In the genomic region with DNA sequence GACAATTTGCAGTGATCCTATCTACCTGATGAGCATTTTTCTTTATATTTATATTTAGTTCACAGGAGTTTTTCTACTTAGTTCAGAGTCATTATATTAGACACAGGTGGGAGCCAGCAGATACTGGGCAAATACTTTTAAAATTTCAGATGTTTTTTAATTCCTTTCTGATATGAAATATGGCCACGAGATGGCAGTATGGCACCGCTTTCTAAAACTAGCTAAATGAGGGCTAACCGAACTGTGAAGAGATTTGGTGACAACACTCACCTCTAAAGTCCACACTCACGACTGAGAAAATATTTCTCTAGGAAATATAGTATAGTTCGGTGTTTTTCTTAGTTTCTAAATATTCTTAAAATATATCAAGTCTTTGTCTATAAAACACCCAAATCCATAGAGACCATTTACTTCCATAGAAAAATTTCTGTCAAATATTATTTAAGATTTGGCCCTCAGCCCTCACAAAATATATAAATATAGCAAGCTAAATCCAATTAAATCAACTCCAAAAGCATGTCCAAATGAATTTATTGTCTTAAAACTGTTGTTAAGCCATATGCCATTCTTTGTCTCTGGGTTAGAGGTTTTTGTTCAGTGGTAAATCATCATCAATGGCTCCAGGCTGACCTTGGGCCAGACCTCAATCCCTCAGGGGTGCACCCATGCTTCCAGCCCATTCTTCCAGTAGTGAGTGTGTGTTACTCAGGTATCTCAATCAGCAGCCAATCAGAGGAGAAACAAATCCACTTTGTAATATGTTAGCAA, we compare ENCODE assay signal across 8 cellular contexts.
A peak's percentile ranks its signal among the peaks of the same experiment; 100 is the strongest.
DNase-seq lines count a peak whose midpoint lies in the region; ATAC-seq and TF ChIP-seq lines count a peak whose summit lies in the region.

No MANE protein-coding gene starts in this region.

- H3K4me3 ChIP-seq in AG04450 (ENCODE audit: low read depth, low read length), result no peak overlapping the region
- H3K4me3 ChIP-seq in coronary artery, result no peak overlapping the region
- no peak overlapping the region for H3K4me3 ChIP-seq in mesendoderm (ENCODE audit: low read length)

- peak overlapping the region; percentile 43 for H3K27ac Mint-ChIP-seq in activated CD4-positive, alpha-beta T cell treated with anti-CD3 and anti-CD28 coated beads, Interleukin-2, amount 10 ng/mL, durations not matched to agents 24 days and 14 days

- intact Hi-C loops in activated CD4-positive, alpha-beta T cell treated with anti-CD3 and anti-CD28 coated beads, Interleukin-2, amount 10 ng/mL, durations not matched to agents 24 days and 14 days (cut with micrococcal nuclease), result loop anchor here (1.0 to 5.0 kb wide), 4 partner anchors 119 to 804 kb away; no protein-coding TSS in a partner anchor

- H4K5ac ChIP-seq in mesendoderm (ENCODE audit: low read length), result no peak overlapping the region

- no peak overlapping the region for H3K4me3 Mint-ChIP-seq in activated CD4-positive, alpha-beta T cell treated with anti-CD3 and anti-CD28 coated beads, Interleukin-2, amount 10 ng/mL, durations not matched to agents 24 days and 14 days

- no peak overlapping the region for H3K27ac ChIP-seq in AG04450 (ENCODE audit: low read depth, low read length)
- H3K27ac ChIP-seq in coronary artery, result no peak overlapping the region
- H3K27ac ChIP-seq in mesendoderm (ENCODE audit: low read depth, low read length), result no peak overlapping the region

- no peak overlapping the region for H3K9ac ChIP-seq in mesendoderm (ENCODE audit: low read length)

- no peak overlapping the region for H2BK5ac ChIP-seq in mesendoderm (ENCODE audit: low read length)

- H3K79me1 ChIP-seq in mesendoderm (ENCODE audit: low read length), result no peaks in the 10 kb centered on the region

- no peak overlapping the region for H3K56ac ChIP-seq in mesendoderm (ENCODE audit: low read length)

- peak; percentile 46 for ATAC-seq in GM21390 (IDR thresholded peaks at IDR 0.05; ENCODE audit: unreplicated experiment)
- ATAC-seq in GM18873 (IDR thresholded peaks at IDR 0.05; ENCODE audit: low FRiP score, unreplicated experiment), result no peak

- no peak overlapping the region for H3K23ac ChIP-seq in mesendoderm (ENCODE audit: low read length)

- peaks cover 1% of the 10 kb centered on the region for H3K36me3 ChIP-seq in mesendoderm (ENCODE audit: control insufficient read depth, insufficient read depth, low read length)

- H3K4ac ChIP-seq in mesendoderm (ENCODE audit: low read depth, low read length), result no peak overlapping the region

- no peak overlapping the region for H3K4me2 ChIP-seq in mesendoderm (ENCODE audit: low read length)

- H3K9me3 Mint-ChIP-seq in activated CD4-positive, alpha-beta T cell treated with anti-CD3 and anti-CD28 coated beads, Interleukin-2, amount 10 ng/mL, durations not matched to agents 24 days and 14 days, result no peaks in the 10 kb centered on the region

- no peaks in the 10 kb centered on the region for H3K27me3 Mint-ChIP-seq in activated CD4-positive, alpha-beta T cell treated with anti-CD3 and anti-CD28 coated beads, Interleukin-2, amount 10 ng/mL, durations not matched to agents 24 days and 14 days

- peaks cover 16% of the 10 kb centered on the region for H3K4me1 Mint-ChIP-seq in activated CD4-positive, alpha-beta T cell treated with anti-CD3 and anti-CD28 coated beads, Interleukin-2, amount 10 ng/mL, durations not matched to agents 24 days and 14 days

- H2AK5ac ChIP-seq in mesendoderm (ENCODE audit: low read length), result no peak overlapping the region

- POLR2A ChIA-PET in AG04450 (lab: Yijun Ruan, JAX), result interaction anchor here (0.7 kb wide), 1 partner anchor 128 kb away, joined by 3 read pairs; no protein-coding TSS in a partner anchor

- peaks cover 30% of the 10 kb centered on the region for H3K36me3 Mint-ChIP-seq in activated CD4-positive, alpha-beta T cell treated with anti-CD3 and anti-CD28 coated beads, Interleukin-2, amount 10 ng/mL, durations not matched to agents 24 days and 14 days (ENCODE audit: low read depth)

- DNase-seq in AG04450 (ENCODE audit: low read depth, low spot score), result no peak
- DNase-seq in NCI-H446 treated with DMSO at 0.1 percent for 48 hours (lab: John Stamatoyannopoulos, UW), result peak; percentile 8
- peak; percentile 90 for DNase-seq in activated CD4-positive, alpha-beta T cell treated with anti-CD3 and anti-CD28 coated beads, Interleukin-2, amount 10 ng/mL, durations not matched to agents 24 days and 14 days
- no peak for DNase-seq in coronary artery (ENCODE audit: low spot score)
- peak; percentile 66 for DNase-seq in mesendoderm
- DNase-seq in stimulated activated CD8-positive, alpha-beta memory T cell treated with anti-CD3 and anti-CD28 coated beads, Interleukin-4, amount 100 ng/mL, for 24 hours (ENCODE audit: low read depth), result peak; percentile 41

- TF ChIP-seq CTCF in AG04450 (IDR thresholded peaks at IDR 0.05; ENCODE audit: low read depth, low read length), result peak; percentile 64
- TF ChIP-seq CTCF in coronary artery (IDR thresholded peaks at IDR 0.05), result peak; percentile 62

- no peaks in the 10 kb centered on the region for H3K9me3 ChIP-seq in AG04450 (ENCODE audit: control insufficient read depth, insufficient read depth, low read length)

- no peak overlapping the region for H4K8ac ChIP-seq in mesendoderm (ENCODE audit: low read depth, low read length)

- H3K18ac ChIP-seq in mesendoderm (ENCODE audit: low read length), result no peak overlapping the region

- H3K27me3 ChIP-seq in AG04450 (ENCODE audit: control insufficient read depth, insufficient read depth, low read length) (no peaks in the 10 kb centered on the region), mesendoderm (ENCODE audit: insufficient read depth, low read length, poor library complexity) (no peaks in the 10 kb centered on the region)

- H3K79me2 ChIP-seq in mesendoderm (ENCODE audit: control insufficient read depth, insufficient read depth, low read length), result no peaks in the 10 kb centered on the region

- no CpG with 5 or more reads among the region's 5 CpGs for WGBS in mesendoderm (ENCODE audit: extremely low coverage, insufficient coverage, low lambda C conversion rate)

- no peak overlapping the region for H2BK120ac ChIP-seq in mesendoderm (ENCODE audit: low read depth, low read length)

- CTCF ChIA-PET in AG04450 (lab: Charles Lee), result interaction anchor here (0.6 to 6.5 kb wide), 67 partner anchors 9 to 867 kb away, joined by 3 to 59 read pairs (median 4); no protein-coding TSS in a partner anchor

- H3K4me1 ChIP-seq in mesendoderm (ENCODE audit: control insufficient read depth, low read depth, low read length), result peaks cover 5% of the 10 kb centered on the region

- H2BK15ac ChIP-seq in mesendoderm (replicated peaks; ENCODE audit: low read depth), result no peak overlapping the region

Comparison
In these comparisons a context has a peak if more than half of its experiments do, and no peak if none do; other contexts are left out.
1. DNase-seq: peak in NCI-H446 treated with DMSO at 0.1 percent for 48 hours (single experiment), activated CD4-positive, alpha-beta T cell treated with anti-CD3 and anti-CD28 coated beads, Interleukin-2, amount 10 ng/mL, durations not matched to agents 24 days and 14 days (single experiment), mesendoderm (single experiment) and stimulated activated CD8-positive, alpha-beta memory T cell treated with anti-CD3 and anti-CD28 coated beads, Interleukin-4, amount 100 ng/mL, for 24 hours (single experiment); none in AG04450 (single experiment) and coronary artery (single experiment).